Comparison of ENCODE assay signal across 32 cellular contexts in the genomic region with DNA sequence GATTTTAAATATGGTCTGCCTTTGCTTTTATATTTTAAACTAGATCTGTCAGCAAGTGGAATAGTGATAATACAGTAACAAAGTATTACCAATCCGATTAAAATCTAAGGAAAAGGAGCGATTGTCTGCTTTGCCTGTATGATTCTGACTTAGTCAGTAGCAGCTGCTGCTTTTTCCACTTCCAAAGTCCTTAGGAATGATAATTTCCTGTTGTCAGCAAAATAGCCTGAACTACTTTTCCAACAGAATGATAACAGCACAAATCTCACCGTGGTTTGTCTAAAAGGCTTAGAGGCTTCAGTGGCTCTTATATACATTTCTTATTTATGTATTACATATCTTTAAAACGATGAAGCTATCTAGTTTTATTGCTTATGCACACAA.
"Had no signal": no experiment of that assay in that cellular context is flagged by ENCODE, and none has a peak within 500 bp of the region (broad histone marks: within the 10 kb centered on the region; RNA-seq: fewer than 3 reads in every experiment).

No MANE protein-coding gene starts in this region.

- H3K4me1 Mint-ChIP-seq: activated CD4-positive, alpha-beta memory T cell treated with anti-CD3 and anti-CD28 coated beads, Interleukin-2, amount 10 ng/mL, durations not matched to agents 7 days and 5 days; activated CD4-positive, alpha-beta T cell treated with anti-CD3 and anti-CD28 coated beads, Interleukin-2, amount 10 ng/mL, durations not matched to agents 7 days and 5 days; activated naive CD4-positive, alpha-beta T cell treated with anti-CD3 and anti-CD28 coated beads, Interleukin-2, amount 10 ng/mL, durations not matched to agents 7 days and 5 days; activated naive CD8-positive, alpha-beta T cell treated with anti-CD3 and anti-CD28 coated beads, Interleukin-2, amount 10 ng/mL, durations not matched to agents 7 days and 5 days; central memory CD8-positive, alpha-beta T cell; naive B cell; stimulated activated naive B cell treated with anti-CD40 and anti-IgM and Interleukin-4, amounts not matched to agents 10 μg/mL and 1 μg/mL and 100 μg/mL, for 72 hours had no signal

- H3K36me3 Mint-ChIP-seq: activated naive CD4-positive, alpha-beta T cell treated with anti-CD3 and anti-CD28 coated beads, Interleukin-2, amount 10 ng/mL, durations not matched to agents 7 days and 5 days; activated naive CD8-positive, alpha-beta T cell treated with anti-CD3 and anti-CD28 coated beads, Interleukin-2, amount 10 ng/mL, durations not matched to agents 7 days and 5 days; naive B cell; stimulated activated naive B cell treated with anti-CD40 and anti-IgM and Interleukin-4, amounts not matched to agents 10 μg/mL and 1 μg/mL and 100 μg/mL, for 72 hours had no signal

- H3K9me3 Mint-ChIP-seq: activated CD4-positive, alpha-beta memory T cell treated with anti-CD3 and anti-CD28 coated beads, Interleukin-2, amount 10 ng/mL, durations not matched to agents 7 days and 5 days; activated CD4-positive, alpha-beta T cell treated with anti-CD3 and anti-CD28 coated beads, Interleukin-2, amount 10 ng/mL, durations not matched to agents 7 days and 5 days; activated naive CD4-positive, alpha-beta T cell treated with anti-CD3 and anti-CD28 coated beads, Interleukin-2, amount 10 ng/mL, durations not matched to agents 7 days and 5 days; activated naive CD8-positive, alpha-beta T cell treated with anti-CD3 and anti-CD28 coated beads, Interleukin-2, amount 10 ng/mL, durations not matched to agents 7 days and 5 days; activated T-cell treated with anti-CD3 and anti-CD28 coated beads, Interleukin-2, amount 50 U/mL, for 24 hours; central memory CD8-positive, alpha-beta T cell; naive B cell; nephron progenitor cell; WTC11 had no signal

- H3K4me2 ChIP-seq: smooth muscle cell had no signal

- ATAC-seq: stimulated activated naive B cell treated with anti-CD40 and anti-IgM and Interleukin-4, amounts not matched to agents 10 μg/mL and 1 μg/mL and 100 μg/mL, for 72 hours; WTC11 had no signal

- H3K4me3 Mint-ChIP-seq: activated CD4-positive, alpha-beta memory T cell treated with anti-CD3 and anti-CD28 coated beads, Interleukin-2, amount 10 ng/mL, durations not matched to agents 7 days and 5 days; activated CD4-positive, alpha-beta T cell treated with anti-CD3 and anti-CD28 coated beads, Interleukin-2, amount 10 ng/mL, durations not matched to agents 7 days and 5 days; activated naive CD4-positive, alpha-beta T cell treated with anti-CD3 and anti-CD28 coated beads, Interleukin-2, amount 10 ng/mL, durations not matched to agents 7 days and 5 days; activated naive CD8-positive, alpha-beta T cell treated with anti-CD3 and anti-CD28 coated beads, Interleukin-2, amount 10 ng/mL, durations not matched to agents 7 days and 5 days; activated T-cell treated with anti-CD3 and anti-CD28 coated beads, Interleukin-2, amount 50 U/mL, for 24 hours; central memory CD8-positive, alpha-beta T cell; naive B cell; nephron progenitor cell; stimulated activated naive B cell treated with anti-CD40 and anti-IgM and Interleukin-4, amounts not matched to agents 10 μg/mL and 1 μg/mL and 100 μg/mL, for 72 hours; WTC11 had no signal

- H3K27me3 ChIP-seq: ascending aorta, dorsolateral prefrontal cortex, esophagus muscularis mucosa, heart right ventricle, neutrophil, sigmoid colon, stomach, tibial nerve had no signal

- H3K9me3 ChIP-seq: ascending aorta, esophagus muscularis mucosa, heart right ventricle, neutrophil, sigmoid colon, stomach, tibial nerve had no signal

- H3K4me1 ChIP-seq: ascending aorta, esophagus muscularis mucosa, sigmoid colon, stomach, tibial nerve had no signal

- FAIRE-seq: bronchial epithelial cell, colon had no signal

- H3K27me3 Mint-ChIP-seq: activated CD4-positive, alpha-beta T cell treated with anti-CD3 and anti-CD28 coated beads, Interleukin-2, amount 10 ng/mL, durations not matched to agents 7 days and 5 days; activated naive CD4-positive, alpha-beta T cell treated with anti-CD3 and anti-CD28 coated beads, Interleukin-2, amount 10 ng/mL, durations not matched to agents 7 days and 5 days; activated naive CD8-positive, alpha-beta T cell treated with anti-CD3 and anti-CD28 coated beads, Interleukin-2, amount 10 ng/mL, durations not matched to agents 7 days and 5 days; central memory CD8-positive, alpha-beta T cell had no signal

- DNase-seq: activated CD4-positive, alpha-beta memory T cell treated with anti-CD3 and anti-CD28 coated beads, Interleukin-2, amount 10 ng/mL, durations not matched to agents 7 days and 5 days; activated CD4-positive, alpha-beta T cell treated with anti-CD3 and anti-CD28 coated beads for 1 hour; activated CD4-positive, alpha-beta T cell treated with anti-CD3 and anti-CD28 coated beads, Interleukin-2, amount 10 ng/mL, durations not matched to agents 7 days and 5 days; activated CD8-positive, alpha-beta memory T cell treated with anti-CD3 and anti-CD28 coated beads, Interleukin-2, amount 50 U/mL, for 48 hours; activated gamma-delta T cell; activated naive CD4-positive, alpha-beta T cell treated with anti-CD3 and anti-CD28 coated beads, Interleukin-2, amount 10 ng/mL, durations not matched to agents 7 days and 5 days; activated naive CD8-positive, alpha-beta T cell treated with anti-CD3 and anti-CD28 coated beads, Interleukin-2, amount 10 ng/mL, durations not matched to agents 7 days and 5 days; activated T-cell treated with anti-CD3 and anti-CD28 coated beads, Interleukin-2, amount 50 U/mL, for 24 hours; dorsolateral prefrontal cortex; effector memory CD4-positive, alpha-beta T cell; foreskin melanocyte; heart right ventricle; kidney glomerular epithelial cell; mammary epithelial cell; naive B cell; nephron progenitor cell; sigmoid colon; stimulated activated CD4-positive, alpha-beta T cell treated with anti-CD3 and anti-CD28 coated beads, Interleukin-1b, Interleukin-23, amount 100 ng/mL, for 48 hours; stimulated activated CD4-positive, alpha-beta T cell treated with anti-CD3 and anti-CD28 coated beads, Interleukin-4, amount 100 ng/mL, for 4 hours; stimulated activated CD8-positive, alpha-beta memory T cell treated with anti-CD3 and anti-CD28 coated beads, Interleukin-4, amount 100 ng/mL, for 48 hours; stimulated activated naive B cell treated with anti-CD40 and anti-IgM and Interleukin-4, amounts not matched to agents 10 μg/mL and 1 μg/mL and 100 μg/mL, for 72 hours; stomach; T-helper 2 cell had no signal

- H3K27ac ChIP-seq: ascending aorta, neutrophil, sigmoid colon, stomach had no signal

- H3K36me3 ChIP-seq: neutrophil had no signal

- H3K4me3 ChIP-seq: ascending aorta, dorsolateral prefrontal cortex, esophagus muscularis mucosa, heart right ventricle, sigmoid colon, smooth muscle cell, stomach, tibial nerve had no signal

- H3K27ac Mint-ChIP-seq: activated CD4-positive, alpha-beta memory T cell treated with anti-CD3 and anti-CD28 coated beads, Interleukin-2, amount 10 ng/mL, durations not matched to agents 7 days and 5 days; activated CD4-positive, alpha-beta T cell treated with anti-CD3 and anti-CD28 coated beads, Interleukin-2, amount 10 ng/mL, durations not matched to agents 7 days and 5 days; activated naive CD4-positive, alpha-beta T cell treated with anti-CD3 and anti-CD28 coated beads, Interleukin-2, amount 10 ng/mL, durations not matched to agents 7 days and 5 days; activated naive CD8-positive, alpha-beta T cell treated with anti-CD3 and anti-CD28 coated beads, Interleukin-2, amount 10 ng/mL, durations not matched to agents 7 days and 5 days; activated T-cell treated with anti-CD3 and anti-CD28 coated beads, Interleukin-2, amount 50 U/mL, for 24 hours; naive B cell; stimulated activated naive B cell treated with anti-CD40 and anti-IgM and Interleukin-4, amounts not matched to agents 10 μg/mL and 1 μg/mL and 100 μg/mL, for 72 hours; WTC11 had no signal
